ENCODE assay signal across 1 cellular context in genomic region chr2:241232736-241233575, GRCh38.
TF ChIP-seq lines count a peak whose summit lies in the region.

No MANE protein-coding gene starts in this region.

TF ChIP-seq in HepG2, 621 proteins besides CTCF, POLR2A, EP300 and RAD21 (continued from another document):
- no peak for TF ChIP-seq ZNF580 (CRISPR knock-in tag; IDR thresholded peaks at IDR 0.05; ENCODE audit: borderline replicate concordance, low read depth)
- no peak for TF ChIP-seq SRSF4 (IDR thresholded peaks at IDR 0.05; ENCODE audit: low read depth, low read length, poor library complexity, severe bottlenecking)
- no peak for TF ChIP-seq STAT6 (CRISPR knock-in tag; IDR thresholded peaks at IDR 0.05; ENCODE audit: borderline replicate concordance)
- TF ChIP-seq ZFP41 (CRISPR knock-in tag; IDR thresholded peaks at IDR 0.05; ENCODE audit: borderline replicate concordance): no peak
- no peak for TF ChIP-seq ZSCAN5A (CRISPR knock-in tag; IDR thresholded peaks at IDR 0.05; ENCODE audit: borderline replicate concordance)
- TF ChIP-seq ZFY (CRISPR knock-in tag; IDR thresholded peaks at IDR 0.05): no peak
- no peak for TF ChIP-seq NFATC3 (CRISPR knock-in tag; IDR thresholded peaks at IDR 0.05)
- TF ChIP-seq KLF16 (CRISPR knock-in tag; IDR thresholded peaks at IDR 0.05): no peak
- TF ChIP-seq ZNF800 (CRISPR knock-in tag; IDR thresholded peaks at IDR 0.05): no peak
- peak; percentile 40; the same call in 1 of the 2 replicates for TF ChIP-seq POLR2G (IDR thresholded peaks at IDR 0.05; ENCODE audit: low read depth, low read length)
- TF ChIP-seq MED13 (CRISPR knock-in tag; IDR thresholded peaks at IDR 0.05): no peak
- no peak for TF ChIP-seq ELK4 (CRISPR knock-in tag; IDR thresholded peaks at IDR 0.05; ENCODE audit: borderline replicate concordance)
- TF ChIP-seq ZNF432 (CRISPR knock-in tag; IDR thresholded peaks at IDR 0.05; ENCODE audit: borderline replicate concordance): no peak
- no peak for TF ChIP-seq ZNF276 (CRISPR knock-in tag; IDR thresholded peaks at IDR 0.05; ENCODE audit: low read depth)
- no peak for TF ChIP-seq RFX3 (CRISPR knock-in tag; IDR thresholded peaks at IDR 0.05)
- peak; percentile 25; the same call in 1 of the 2 replicates for TF ChIP-seq POLR2AphosphoS5 (IDR thresholded peaks at IDR 0.05; ENCODE audit: low read depth, low read length)
- no peak for TF ChIP-seq ZSCAN25 (CRISPR knock-in tag; IDR thresholded peaks at IDR 0.05)
- TF ChIP-seq RORA (CRISPR knock-in tag; IDR thresholded peaks at IDR 0.05): no peak
- no peak for TF ChIP-seq ZNF577 (CRISPR knock-in tag; IDR thresholded peaks at IDR 0.05; ENCODE audit: borderline replicate concordance, low read depth)
- no peak for TF ChIP-seq ZNF225 (CRISPR knock-in tag; IDR thresholded peaks at IDR 0.05)
- TF ChIP-seq GMEB2 (CRISPR knock-in tag; IDR thresholded peaks at IDR 0.05; ENCODE audit: low read depth): no peak
- no peak for TF ChIP-seq NFIC (IDR thresholded peaks at IDR 0.05; ENCODE audit: low read length)
- TF ChIP-seq BCLAF1 (IDR thresholded peaks at IDR 0.05): no peak
- no peak for TF ChIP-seq ZNF562 (CRISPR knock-in tag; IDR thresholded peaks at IDR 0.05; ENCODE audit: borderline replicate concordance)
- 0 out of 2 replicates have a peak, but pooled peaks have one; percentile 27 for TF ChIP-seq HNRNPL (IDR thresholded peaks at IDR 0.05; ENCODE audit: low read depth, low read length)
- peak; percentile 92 for TF ChIP-seq AGO2 (optimal IDR thresholded peaks at IDR 0.05; ENCODE audit: low read depth, low read length)
- no peak for TF ChIP-seq SETDB1 (CRISPR knock-in tag; IDR thresholded peaks at IDR 0.05; ENCODE audit: borderline replicate concordance)
- TF ChIP-seq HIVEP1 (CRISPR knock-in tag; IDR thresholded peaks at IDR 0.05): no peak
- TF ChIP-seq ZFP82 (CRISPR knock-in tag; IDR thresholded peaks at IDR 0.05; ENCODE audit: borderline replicate concordance): no peak
- TF ChIP-seq PLSCR1 (CRISPR knock-in tag; IDR thresholded peaks at IDR 0.05; ENCODE audit: borderline replicate concordance): no peak
- TF ChIP-seq ZNF790 (CRISPR knock-in tag; IDR thresholded peaks at IDR 0.05; ENCODE audit: borderline replicate concordance): no peak
- no peak for TF ChIP-seq THYN1 (CRISPR knock-in tag; IDR thresholded peaks at IDR 0.05; ENCODE audit: borderline replicate concordance, low read depth)
- no peak for TF ChIP-seq BRCA1 (CRISPR knock-in tag; IDR thresholded peaks at IDR 0.05)
- TF ChIP-seq GZF1 (CRISPR knock-in tag; IDR thresholded peaks at IDR 0.05): no peak
- no peak for TF ChIP-seq ZNF484 (CRISPR knock-in tag; IDR thresholded peaks at IDR 0.05; ENCODE audit: borderline replicate concordance, low read depth)
- no peak for TF ChIP-seq HNRNPH1 (optimal IDR thresholded peaks at IDR 0.05; ENCODE audit: low read depth, low read length)
- TF ChIP-seq SAP130 (CRISPR knock-in tag; IDR thresholded peaks at IDR 0.05; ENCODE audit: low read depth): no peak
- no peak for TF ChIP-seq GPBP1L1 (CRISPR knock-in tag; IDR thresholded peaks at IDR 0.05)
- no peak for TF ChIP-seq SOX6 (IDR thresholded peaks at IDR 0.05)
- TF ChIP-seq SOX6 (CRISPR knock-in tag; IDR thresholded peaks at IDR 0.05): no peak
- no peak for TF ChIP-seq E2F1 (CRISPR knock-in tag; IDR thresholded peaks at IDR 0.05)
- no peak for TF ChIP-seq ZNF441 (CRISPR knock-in tag; IDR thresholded peaks at IDR 0.05; ENCODE audit: borderline replicate concordance)
TF ChIP-seq in HepG2: peak in this region for 11.
